ENCODE assay signal across 8 cellular contexts in the genomic region with DNA sequence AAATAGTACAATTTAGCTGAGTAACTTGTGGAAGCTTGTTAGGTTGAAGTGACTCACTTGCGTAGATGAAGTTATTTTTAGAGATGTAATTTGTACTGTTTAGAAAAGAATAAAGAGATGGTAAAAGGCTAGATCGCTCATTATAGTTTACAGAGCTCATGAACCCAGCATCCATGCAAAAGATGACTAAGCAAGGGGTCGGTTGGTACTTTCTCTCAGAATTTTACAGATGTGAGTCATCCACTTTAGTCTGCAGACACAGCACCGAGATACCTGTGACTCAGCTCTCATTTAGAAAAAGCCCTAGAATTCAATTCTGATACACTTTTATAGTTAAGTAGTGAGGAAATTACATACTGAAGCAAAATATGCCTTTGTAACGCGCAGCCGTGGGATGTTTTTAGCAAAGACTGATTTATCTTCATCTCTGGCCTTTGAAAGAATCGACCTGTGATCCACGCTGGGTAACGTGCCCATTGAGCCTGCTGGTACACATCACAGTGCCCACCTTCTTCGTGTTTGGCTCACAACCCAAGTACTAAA.
A peak's percentile ranks its signal among the peaks of the same experiment; 100 is the strongest.
DNase-seq lines count a peak whose midpoint lies in the region; ATAC-seq and TF ChIP-seq lines count a peak whose summit lies in the region.

No MANE protein-coding gene starts in this region.

- peaks cover 6% of the 10 kb centered on the region for H3K36me3 Mint-ChIP-seq in central memory CD8-positive, alpha-beta T cell (ENCODE audit: insufficient read depth)
- H3K36me3 Mint-ChIP-seq in nephron (ENCODE audit: low read depth): no peaks in the 10 kb centered on the region

- peaks cover 18% of the 10 kb centered on the region for H3K4me1 Mint-ChIP-seq in central memory CD8-positive, alpha-beta T cell
- peaks cover 27% of the 10 kb centered on the region for H3K4me1 Mint-ChIP-seq in nephron

- TF ChIP-seq CTCF in GM20000 (IDR thresholded peaks at IDR 0.05; ENCODE audit: extremely low read depth, missing control alignments) (no peak), nephron (IDR thresholded peaks at IDR 0.05; ENCODE audit: unreplicated experiment in 3 of 3) (no peak)

- H3K4me3 Mint-ChIP-seq in central memory CD8-positive, alpha-beta T cell: no peak overlapping the region
- H3K4me3 Mint-ChIP-seq in nephron: no peak overlapping the region

- ATAC-seq in central memory CD8-positive, alpha-beta T cell (replicated peaks; ENCODE audit: extremely low read depth, poor library complexity, severe bottlenecking): peak; percentile 26
- ATAC-seq in GM19467 (IDR thresholded peaks at IDR 0.05; ENCODE audit: unreplicated experiment) (no peak), GM19035 (IDR thresholded peaks at IDR 0.05; ENCODE audit: unreplicated experiment) (no peak)

- DNase-seq in Ammon's horn (ENCODE audit: low spot score) (peak; percentile 19), GM20000 (ENCODE audit: low spot score) (peak; percentile 23), NCI-H460 (ENCODE audit: extremely low read depth, low read depth) (peak; percentile 69), NCI-H2171 (lab: John Stamatoyannopoulos, UW) (no peak)
- no peak for DNase-seq in central memory CD8-positive, alpha-beta T cell (ENCODE audit: low spot score in 2 of 2)

- H3K27ac Mint-ChIP-seq in central memory CD8-positive, alpha-beta T cell (ENCODE audit: low read depth): no peak overlapping the region
- H3K27ac Mint-ChIP-seq in nephron: peak overlapping the region in 2 of 3 experiments; percentile 5 to 28

- H3K9me3 Mint-ChIP-seq in central memory CD8-positive, alpha-beta T cell: no peaks in the 10 kb centered on the region
- H3K9me3 Mint-ChIP-seq in nephron: no peaks in the 10 kb centered on the region

- H3K27me3 Mint-ChIP-seq in central memory CD8-positive, alpha-beta T cell: no peaks in the 10 kb centered on the region
- peaks cover 3% of the 10 kb centered on the region for H3K27me3 Mint-ChIP-seq in nephron (ENCODE audit: low read depth)

Comparison
In these comparisons a context has a peak if more than half of its experiments do, and no peak if none do; other contexts are left out.
1. DNase-seq: peak in Ammon's horn (single experiment), GM20000 (single experiment) and NCI-H460 (single experiment); none in central memory CD8-positive, alpha-beta T cell (0 of 2) and NCI-H2171 (single experiment).